Comparison of ENCODE assay signal across 8 cellular contexts in the genomic region with DNA sequence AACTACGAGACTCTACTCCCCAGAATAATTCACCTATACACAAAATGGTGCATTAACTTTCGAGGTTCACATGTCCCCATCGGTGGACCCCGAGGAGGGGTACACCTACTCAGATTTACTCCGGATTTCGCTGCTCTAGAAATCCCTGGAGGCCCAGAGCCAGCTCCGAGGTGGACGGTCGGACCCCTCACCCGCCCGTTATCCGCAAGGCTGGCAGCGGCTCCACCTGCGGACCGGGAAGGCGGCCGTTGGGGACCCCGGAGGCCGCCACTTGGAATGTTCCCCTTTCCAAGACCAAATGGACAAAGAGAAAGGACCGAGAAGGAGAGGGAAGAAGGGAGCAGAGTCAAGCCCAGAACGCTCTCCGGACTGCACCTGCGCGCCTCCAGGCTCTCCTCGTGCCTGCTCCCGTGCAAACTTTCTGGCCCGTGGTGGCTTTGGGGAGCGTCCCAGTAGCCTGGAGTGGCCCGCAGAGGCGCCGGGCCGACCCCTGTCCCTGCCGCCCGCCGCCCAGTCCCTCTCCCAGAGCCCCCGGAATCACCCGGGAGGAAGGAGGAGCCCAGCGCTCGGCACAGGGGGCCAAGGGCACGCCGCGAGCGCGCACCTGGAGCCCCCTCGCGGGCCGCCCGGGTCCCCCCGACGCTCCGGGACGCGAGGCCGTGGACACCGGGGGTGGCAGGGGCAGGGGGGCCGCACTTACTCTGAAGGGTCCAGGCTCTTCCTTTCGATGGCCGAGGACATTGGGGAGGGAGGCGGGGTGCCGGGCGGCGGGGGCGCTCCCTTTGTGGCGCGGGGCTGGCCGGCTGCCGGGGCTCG. TPM values are rescaled to one million over a fixed set of nuclear protein-coding genes. Genes with fewer than 3 reads are reported as not detected.
DNase-seq lines count a peak whose midpoint lies in the region; ATAC-seq lines count a peak whose summit lies in the region.

No MANE protein-coding gene starts in this region.

- ATAC-seq in GM21619 (IDR thresholded peaks at IDR 0.05; ENCODE audit: unreplicated experiment) (peak; percentile 19), left colon (peak; percentile 26)

- H3K27ac ChIP-seq in angular gyrus (ENCODE audit: low read depth, low read length) (peak overlapping the region; percentile 55), temporal lobe (ENCODE audit: low read depth, low read length) (peak overlapping the region; percentile 57)

- DNase-seq in AG20443 (ENCODE audit: low spot score) (peak; percentile 17), left colon (no peak), NCI-H2029 (lab: John Stamatoyannopoulos, UW) (no peak), NCI-H2107 treated with DMSO at 0.1 percent for 48 hours (lab: John Stamatoyannopoulos, UW; ENCODE audit: unreplicated experiment) (no peak), pons (ENCODE audit: low spot score) (no peak)

- intact Hi-C loops in left colon (cut with DNase I, micrococcal nuclease) = no loop called here

RNA-seq across cellular contexts. Expression of gene LMO2, which starts 23.0 kb away (rescaled TPM):
- 1 to 10 TPM; 5.8 to 9.0 TPM for total RNA-seq in left colon
- 13.5 TPM for total RNA-seq in temporal lobe
